22 cellular contexts compared by ENCODE assay signal in the genomic region with DNA sequence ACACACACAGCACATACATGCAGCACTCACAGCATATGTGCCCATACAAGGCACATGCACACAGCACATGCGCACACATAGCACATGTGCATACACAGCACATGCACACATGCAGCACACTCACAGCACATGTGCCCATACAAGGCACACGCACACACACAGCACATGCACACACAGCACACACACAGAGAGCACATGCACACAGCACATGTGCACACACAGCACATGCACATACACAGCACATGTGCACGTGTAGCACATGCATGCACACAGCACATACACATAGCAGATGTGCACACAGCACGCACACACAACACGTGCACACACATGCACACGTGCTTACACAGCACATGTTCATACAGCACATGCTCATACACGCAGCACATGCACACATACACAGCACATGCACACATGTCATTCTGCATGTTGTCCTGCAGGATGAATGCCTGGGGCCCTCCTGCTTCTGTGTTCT.
"Had no signal": no experiment of that assay in that cellular context is flagged by ENCODE, and none has a peak within 500 bp of the region (broad histone marks: within the 10 kb centered on the region; RNA-seq: fewer than 3 reads in every experiment).

No MANE protein-coding gene starts in this region.

- H3K9me3 ChIP-seq: prostate gland, suprapubic skin had no signal

- H3K27me3 ChIP-seq: cardiac muscle cell, foreskin keratinocyte, suprapubic skin had no signal

- H3K4me1 ChIP-seq: foreskin keratinocyte, prostate gland had no signal

- DNase-seq: activated CD4-positive, alpha-beta T cell treated with anti-CD3 and anti-CD28 coated beads, Interleukin-2, amount 50 U/mL, for 1 hour; activated CD4-positive, CD25-positive, alpha-beta regulatory T cell treated with anti-CD3 and anti-CD28 coated beads, Interleukin-2, amount 50 U/mL, for 72 hours; activated gamma-delta T cell; activated T-cell treated with anti-CD3 and anti-CD28 coated beads, Interleukin-2, amount 50 U/mL, for 72 hours; dermis blood vessel endothelial cell; effector memory CD4-positive, alpha-beta T cell; foreskin keratinocyte; head of caudate nucleus; kidney; right cardiac atrium; stimulated activated CD4-positive, alpha-beta T cell treated with anti-CD3 and anti-CD28 coated beads, Interleukin-4, amount 100 ng/mL, for 1 hour; stimulated activated naive CD8-positive, alpha-beta T cell treated with anti-CD3 and anti-CD28 coated beads, Interleukin-15, amount 100 ng/mL, for 72 hours had no signal

- FAIRE-seq: kidney had no signal

- H3K36me3 ChIP-seq: cardiac muscle cell, prostate gland had no signal

- H3K36me3 Mint-ChIP-seq: activated naive CD8-positive, alpha-beta T cell had no signal

- H3K27ac ChIP-seq: cardiac muscle cell, epithelial cell of prostate, foreskin keratinocyte, prostate gland, suprapubic skin had no signal

- ATAC-seq: activated T-cell treated with anti-CD3 and anti-CD28 coated beads, Interleukin-2, amount 50 U/mL, for 72 hours; foreskin keratinocyte; left lobe of liver; right cardiac atrium; stimulated activated naive CD8-positive, alpha-beta T cell treated with anti-CD3 and anti-CD28 coated beads, Interleukin-15, amount 100 ng/mL, for 72 hours had no signal

- H3K27me3 Mint-ChIP-seq: activated naive CD8-positive, alpha-beta T cell; stimulated activated naive CD8-positive, alpha-beta T cell treated with anti-CD3 and anti-CD28 coated beads, Interleukin-15, amount 100 ng/mL, for 72 hours; type B pancreatic cell had no signal

- H3K27ac Mint-ChIP-seq: activated T-cell treated with anti-CD3 and anti-CD28 coated beads, Interleukin-2, amount 50 U/mL, for 72 hours; stimulated activated naive CD8-positive, alpha-beta T cell treated with anti-CD3 and anti-CD28 coated beads, Interleukin-15, amount 100 ng/mL, for 72 hours; T-helper 1 cell treated with Interleukin-12 subunit alpha and Interleukin-12 subunit beta and Interleukin-4 antibody, amounts not matched to agents 30 μg/mL and 1 μg/mL, for 36 hours; type B pancreatic cell had no signal

- H3K4me3 ChIP-seq: cardiac muscle cell, prostate gland, smooth muscle cell, suprapubic skin had no signal

- H3K4me3 Mint-ChIP-seq: activated naive CD8-positive, alpha-beta T cell; activated T-cell treated with anti-CD3 and anti-CD28 coated beads, Interleukin-2, amount 50 U/mL, for 72 hours; neural crest cell; stimulated activated naive CD8-positive, alpha-beta T cell treated with anti-CD3 and anti-CD28 coated beads, Interleukin-15, amount 100 ng/mL, for 72 hours; T-helper 1 cell treated with Interleukin-12 subunit alpha and Interleukin-12 subunit beta and Interleukin-4 antibody, amounts not matched to agents 30 μg/mL and 1 μg/mL, for 36 hours; type B pancreatic cell had no signal

- H3K9me3 Mint-ChIP-seq: activated T-cell treated with anti-CD3 and anti-CD28 coated beads, Interleukin-2, amount 50 U/mL, for 72 hours; neural crest cell; stimulated activated naive CD8-positive, alpha-beta T cell treated with anti-CD3 and anti-CD28 coated beads, Interleukin-15, amount 100 ng/mL, for 72 hours; T-helper 1 cell treated with Interleukin-12 subunit alpha and Interleukin-12 subunit beta and Interleukin-4 antibody, amounts not matched to agents 30 μg/mL and 1 μg/mL, for 36 hours; type B pancreatic cell had no signal

- H3K4me2 ChIP-seq: smooth muscle cell had no signal
